In the genomic region with DNA sequence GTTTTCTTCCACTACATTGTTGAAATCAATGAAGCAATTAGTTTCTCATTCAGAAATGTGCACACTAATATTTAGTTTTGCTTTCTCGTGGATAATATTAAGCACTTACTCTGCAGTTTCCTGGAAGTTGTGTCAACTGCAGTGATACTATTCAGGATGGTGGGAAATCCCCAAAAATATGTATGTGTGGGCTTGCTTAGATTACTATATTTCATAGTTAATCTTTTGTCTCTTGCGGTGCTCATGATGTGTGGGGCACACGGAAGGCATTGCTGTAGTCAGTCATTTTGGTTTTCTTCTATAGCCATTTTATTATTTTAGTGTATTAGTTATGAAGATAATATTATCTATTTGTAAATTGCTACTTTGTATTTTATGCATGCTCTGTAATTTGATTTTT, we compare ENCODE assay signal across 17 cellular contexts. TPM values are rescaled to one million over a fixed set of nuclear protein-coding genes. Genes with fewer than 3 reads are reported as not detected.
DNase-seq lines count a peak whose midpoint lies in the region; ATAC-seq and TF ChIP-seq lines count a peak whose summit lies in the region.
"Had no signal": no experiment of that assay in that cellular context is flagged by ENCODE, and none has a peak within 500 bp of the region (broad histone marks: within the 10 kb centered on the region; RNA-seq: fewer than 3 reads in every experiment).

No MANE protein-coding gene starts in this region.

- H3K36me3 Mint-ChIP-seq in natural killer cell treated with Interleukin-12 subunit alpha and Interleukin-12 subunit beta and Interleukin-15 and Interleukin-18, amount 100 ng/mL, for 72 hours, result peaks cover 44% of the 10 kb centered on the region
- H3K36me3 Mint-ChIP-seq in natural killer cell, result peaks cover 23% of the 10 kb centered on the region
- H3K36me3 Mint-ChIP-seq in activated naive CD4-positive, alpha-beta T cell treated with anti-CD3 and anti-CD28 coated beads, Interleukin-2, amount 50 U/mL, for 24 hours, result peaks cover 31% of the 10 kb centered on the region
- H3K36me3 Mint-ChIP-seq in stimulated activated naive CD8-positive, alpha-beta T cell treated with anti-CD3 and anti-CD28 coated beads, Interleukin-15, Interleukin-2, amounts not matched to agents 100 ng/mL and 50 ng/mL, for 24 hours (ENCODE audit: low read depth), result peaks cover 57% of the 10 kb centered on the region

- H3K4me1 Mint-ChIP-seq in natural killer cell treated with Interleukin-12 subunit alpha and Interleukin-12 subunit beta and Interleukin-15 and Interleukin-18, amount 100 ng/mL, for 72 hours (ENCODE audit: low read depth in 2 of 2), result peaks cover 43 to 60% of the 10 kb centered on the region in 2 donors
- H3K4me1 Mint-ChIP-seq in natural killer cell, result peaks cover 16 to 41% of the 10 kb centered on the region in 2 donors
- H3K4me1 Mint-ChIP-seq in activated naive CD4-positive, alpha-beta T cell treated with anti-CD3 and anti-CD28 coated beads, Interleukin-2, amount 50 U/mL, for 24 hours, result peaks cover 82% of the 10 kb centered on the region
- peaks cover 79% of the 10 kb centered on the region for H3K4me1 Mint-ChIP-seq in stimulated activated naive CD8-positive, alpha-beta T cell treated with anti-CD3 and anti-CD28 coated beads, Interleukin-15, Interleukin-2, amounts not matched to agents 100 ng/mL and 50 ng/mL, for 24 hours (ENCODE audit: low read depth)

- H3K4me3 Mint-ChIP-seq in natural killer cell treated with Interleukin-12 subunit alpha and Interleukin-12 subunit beta and Interleukin-15 and Interleukin-18, amount 100 ng/mL, for 72 hours, result peak overlapping the region; percentile 80
- no peak overlapping the region for H3K4me3 Mint-ChIP-seq in natural killer cell
- H3K4me3 Mint-ChIP-seq in activated naive CD4-positive, alpha-beta T cell treated with anti-CD3 and anti-CD28 coated beads, Interleukin-2, amount 50 U/mL, for 24 hours, result peak overlapping the region; percentile 49
- H3K4me3 Mint-ChIP-seq in stimulated activated naive CD8-positive, alpha-beta T cell treated with anti-CD3 and anti-CD28 coated beads, Interleukin-15, Interleukin-2, amounts not matched to agents 100 ng/mL and 50 ng/mL, for 24 hours, result peak overlapping the region; percentile 2
- H3K4me3 Mint-ChIP-seq: endodermal cell, GM23338, neural crest cell had no signal

- H3K27me3 Mint-ChIP-seq in natural killer cell treated with Interleukin-12 subunit alpha and Interleukin-12 subunit beta and Interleukin-15 and Interleukin-18, amount 100 ng/mL, for 72 hours, result no peaks in the 10 kb centered on the region
- H3K27me3 Mint-ChIP-seq in natural killer cell (ENCODE audit: low read depth in 2 of 2), result no peaks in the 10 kb centered on the region
- no peaks in the 10 kb centered on the region for H3K27me3 Mint-ChIP-seq in activated naive CD4-positive, alpha-beta T cell treated with anti-CD3 and anti-CD28 coated beads, Interleukin-2, amount 50 U/mL, for 24 hours
- no peaks in the 10 kb centered on the region for H3K27me3 Mint-ChIP-seq in stimulated activated naive CD8-positive, alpha-beta T cell treated with anti-CD3 and anti-CD28 coated beads, Interleukin-15, Interleukin-2, amounts not matched to agents 100 ng/mL and 50 ng/mL, for 24 hours
- H3K27me3 Mint-ChIP-seq: progenitor cell of endocrine pancreas had no signal

- in situ Hi-C loops in KBM-7 (cut with MboI; ENCODE audit: low pct_unique_long_range_greater_than_20kb, low sequenced_read_pairs), result no loop called here

- H3K4me3 ChIP-seq in KMS-11 (IDR thresholded peaks at IDR 0.05; ENCODE audit: insufficient read depth, low read depth, low read length), result no peak overlapping the region
- H3K4me3 ChIP-seq: GM23338, testis had no signal

- intact Hi-C loops in natural killer cell (cut with micrococcal nuclease), result no loop called here

- peak overlapping the region; percentile 88 to 95 for H3K27ac Mint-ChIP-seq in natural killer cell treated with Interleukin-12 subunit alpha and Interleukin-12 subunit beta and Interleukin-15 and Interleukin-18, amount 100 ng/mL, for 72 hours
- no peak overlapping the region for H3K27ac Mint-ChIP-seq in natural killer cell
- peak overlapping the region; percentile 79 for H3K27ac Mint-ChIP-seq in activated naive CD4-positive, alpha-beta T cell treated with anti-CD3 and anti-CD28 coated beads, Interleukin-2, amount 50 U/mL, for 24 hours
- peak overlapping the region; percentile 55 for H3K27ac Mint-ChIP-seq in stimulated activated naive CD8-positive, alpha-beta T cell treated with anti-CD3 and anti-CD28 coated beads, Interleukin-15, Interleukin-2, amounts not matched to agents 100 ng/mL and 50 ng/mL, for 24 hours
- H3K27ac Mint-ChIP-seq: endodermal cell, GM23338, progenitor cell of endocrine pancreas had no signal

- H3K9ac ChIP-seq in KMS-11, result no peak overlapping the region

- peak overlapping the region; percentile 45 for H3K4me2 ChIP-seq in KMS-11
- H3K4me2 ChIP-seq: GM23338 had no signal

- H3K27me3 ChIP-seq in KMS-11 (ENCODE audit: insufficient read depth, low read depth), result no peaks in the 10 kb centered on the region
- H3K27me3 ChIP-seq: testis had no signal

- no peaks in the 10 kb centered on the region; the same call in 1 of the 2 replicates for H3K36me3 ChIP-seq in KMS-11 (ENCODE audit: insufficient read depth)

- no peaks in the 10 kb centered on the region for H4K20me1 ChIP-seq in KMS-11 (ENCODE audit: insufficient read depth)

- DNase-seq in natural killer cell treated with Interleukin-12 subunit alpha and Interleukin-12 subunit beta and Interleukin-15 and Interleukin-18, amount 100 ng/mL, for 72 hours (ENCODE audit: low spot score), result no peak
- no peak for DNase-seq in natural killer cell
- no peak for DNase-seq in KBM-7
- DNase-seq in UCSD-AML1 (lab: John Stamatoyannopoulos, UW; ENCODE audit: unreplicated experiment), result no peak
- DNase-seq: activated gamma-delta T cell treated with Interleukin-2 at 50 U/mL for 16 hours; COR-L47; endodermal cell; NCI-H1048; NCI-H2029; NK-92 treated with Interleukin-12 subunit alpha and Interleukin-12 subunit beta, amount 100 ng/mL, for 24 hours; testis had no signal

- peak; percentile 83 to 88 for ATAC-seq in natural killer cell treated with Interleukin-12 subunit alpha and Interleukin-12 subunit beta and Interleukin-15 and Interleukin-18, amount 100 ng/mL, for 72 hours
- ATAC-seq in natural killer cell, result no peak
- ATAC-seq: GM23338 had no signal

- no peak overlapping the region for H3K27ac ChIP-seq in KMS-11
- H3K27ac ChIP-seq: testis had no signal

- no peaks in the 10 kb centered on the region for H3K9me3 Mint-ChIP-seq in natural killer cell treated with Interleukin-12 subunit alpha and Interleukin-12 subunit beta and Interleukin-15 and Interleukin-18, amount 100 ng/mL, for 72 hours
- no peaks in the 10 kb centered on the region for H3K9me3 Mint-ChIP-seq in natural killer cell
- no peaks in the 10 kb centered on the region for H3K9me3 Mint-ChIP-seq in activated naive CD4-positive, alpha-beta T cell treated with anti-CD3 and anti-CD28 coated beads, Interleukin-2, amount 50 U/mL, for 24 hours
- H3K9me3 Mint-ChIP-seq in stimulated activated naive CD8-positive, alpha-beta T cell treated with anti-CD3 and anti-CD28 coated beads, Interleukin-15, Interleukin-2, amounts not matched to agents 100 ng/mL and 50 ng/mL, for 24 hours, result no peaks in the 10 kb centered on the region
- H3K9me3 Mint-ChIP-seq: endodermal cell, GM23338, neural crest cell had no signal

- no peak overlapping the region for H2AFZ ChIP-seq in KMS-11 (ENCODE audit: low read depth)
- H2AFZ ChIP-seq: GM23338 had no signal

- H3K79me2 ChIP-seq in KMS-11 (ENCODE audit: insufficient read depth, low read depth), result no peaks in the 10 kb centered on the region

- peaks cover 37% of the 10 kb centered on the region for H3K4me1 ChIP-seq in KMS-11 (ENCODE audit: low read depth, poor library complexity, severe bottlenecking)

- TF ChIP-seq CTCF in natural killer cell (IDR thresholded peaks at IDR 0.05) (no peak), KMS-11 (conservative IDR thresholded peaks at IDR 0.05; ENCODE audit: low read depth, low read length) (no peak)

RNA-seq across cellular contexts. Expression of gene RAB11A, which starts 19.7 kb away (rescaled TPM):
- total RNA-seq in natural killer cell treated with Interleukin-12 subunit alpha and Interleukin-12 subunit beta and Interleukin-15 and Interleukin-18, amount 100 ng/mL, for 72 hours, result 100 to 1,000 TPM; 101 to 164 TPM
- total RNA-seq in natural killer cell, result 10 to 100 TPM; 84.7 to 97.1 (median 87.5) TPM

Comparison
In these comparisons a context has a peak if more than half of its experiments do, and no peak if none do; other contexts are left out.
1. ATAC-seq: peak in natural killer cell treated with Interleukin-12 subunit alpha and Interleukin-12 subunit beta and Interleukin-15 and Interleukin-18, amount 100 ng/mL, for 72 hours (2 of 2); none in natural killer cell (0 of 3).
2. H3K27ac Mint-ChIP-seq: peak in natural killer cell treated with Interleukin-12 subunit alpha and Interleukin-12 subunit beta and Interleukin-15 and Interleukin-18, amount 100 ng/mL, for 72 hours (2 of 2), activated naive CD4-positive, alpha-beta T cell treated with anti-CD3 and anti-CD28 coated beads, Interleukin-2, amount 50 U/mL, for 24 hours (single experiment) and stimulated activated naive CD8-positive, alpha-beta T cell treated with anti-CD3 and anti-CD28 coated beads, Interleukin-15, Interleukin-2, amounts not matched to agents 100 ng/mL and 50 ng/mL, for 24 hours (single experiment); none in natural killer cell (0 of 2).